In genomic region chr15:29925227-29926082, GRCh38 we compare ENCODE assay signal across 9 cellular contexts.
DNase-seq lines count a peak whose midpoint lies in the region; ATAC-seq lines count a peak whose summit lies in the region.
"Had no signal": no experiment of that assay in that cellular context is flagged by ENCODE, and none has a peak within 500 bp of the region (broad histone marks: within the 10 kb centered on the region; RNA-seq: fewer than 3 reads in every experiment).

No MANE protein-coding gene starts in this region.

- ATAC-seq in Right ventricle myocardium superior (ENCODE audit: poor library complexity) (peak; percentile 94), sciatic nerve (peak; percentile 88), GM21723 (IDR thresholded peaks at IDR 0.05; ENCODE audit: unreplicated experiment) (no peak)
- ATAC-seq: CD8-positive, alpha-beta T cell had no signal

- DNase-seq in NK-92 treated with Interleukin-12 subunit alpha and Interleukin-12 subunit beta, amount 100 ng/mL, for 24 hours (lab: John Stamatoyannopoulos, UW) = peak; percentile 60
- DNase-seq in NK-92 (lab: John Stamatoyannopoulos, UW; ENCODE audit: unreplicated experiment) = no peak
- DNase-seq in NCI-H460 (ENCODE audit: extremely low read depth, low read depth) = peak; percentile 58
- peak; percentile 31 for DNase-seq in activated naive CD4-positive, alpha-beta T cell treated with anti-CD3 and anti-CD28 coated beads, Interleukin-2, amount 50 U/mL, for 16 hours
- peak; percentile 81 for DNase-seq in Right ventricle myocardium superior
- DNase-seq in sciatic nerve (ENCODE audit: low spot score) = peak; percentile 82
- no peak for DNase-seq in NCI-H1105 (lab: John Stamatoyannopoulos, UW)

- intact Hi-C loops in Right ventricle myocardium superior (cut with DNase I) (loop anchor here (5.0 kb wide), 3 partner anchors 53 to 178 kb away; partner anchors contain the start of gene TJP1), sciatic nerve (cut with DNase I) (no loop called here)

Comparison
In these comparisons a context has a peak if more than half of its experiments do, and no peak if none do; other contexts are left out.
1. DNase-seq: peak in NK-92 treated with Interleukin-12 subunit alpha and Interleukin-12 subunit beta, amount 100 ng/mL, for 24 hours (single experiment), NCI-H460 (single experiment), activated naive CD4-positive, alpha-beta T cell treated with anti-CD3 and anti-CD28 coated beads, Interleukin-2, amount 50 U/mL, for 16 hours (single experiment), Right ventricle myocardium superior (single experiment) and sciatic nerve (single experiment); none in NK-92 (single experiment) and NCI-H1105 (single experiment).